In the genomic region with DNA sequence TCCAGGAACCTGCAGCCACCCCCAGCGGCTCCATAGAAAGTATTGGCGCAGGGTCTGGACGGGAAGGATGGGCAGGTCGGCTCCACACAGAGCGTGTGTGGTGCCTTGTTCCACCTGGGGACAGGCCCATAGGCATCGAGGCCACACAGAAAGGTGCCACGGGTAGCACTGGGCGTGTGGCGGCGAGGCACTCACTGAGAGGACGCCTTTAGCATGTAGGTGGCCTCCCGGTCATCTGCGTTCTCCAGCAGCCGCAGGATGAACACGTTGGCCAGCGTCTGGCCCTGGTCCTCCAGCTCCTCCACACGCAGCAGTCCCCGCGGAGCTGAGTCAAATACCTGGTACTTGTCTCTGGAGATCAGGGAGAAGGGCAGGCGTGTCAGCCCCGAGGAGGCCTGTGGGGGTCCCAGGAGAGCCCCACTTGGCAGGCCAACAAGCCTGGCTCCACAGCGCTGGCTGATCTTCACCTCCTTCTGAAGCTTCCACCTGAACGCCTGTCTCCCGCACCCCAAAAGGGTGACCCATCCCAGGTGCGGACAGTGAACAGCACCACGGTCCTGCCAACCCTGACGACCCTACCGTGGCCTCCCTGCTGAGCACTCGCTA, we compare ENCODE assay signal across 20 cellular contexts. TPM values are rescaled to one million over a fixed set of nuclear protein-coding genes. Genes with fewer than 3 reads are reported as not detected.
"Had no signal": no experiment of that assay in that cellular context is flagged by ENCODE, and none has a peak within 500 bp of the region (broad histone marks: within the 10 kb centered on the region; RNA-seq: fewer than 3 reads in every experiment).

No MANE protein-coding gene starts in this region.

- H3K79me2 ChIP-seq: hepatocyte had no signal

- H3K4me1 ChIP-seq: foreskin keratinocyte had no signal

- ATAC-seq: activated CD4-positive, CD25-positive, alpha-beta regulatory T cell treated with anti-CD3 and anti-CD28 coated beads, Interleukin-2, amount 50 U/mL, for 24 hours; activated CD8-positive, alpha-beta memory T cell treated with anti-CD3 and anti-CD28 coated beads, Interleukin-2, amount 10 ng/mL, durations not matched to agents 7 days and 5 days; activated CD8-positive, alpha-beta T cell treated with anti-CD3 and anti-CD28 coated beads for 36 hours; activated naive CD4-positive, alpha-beta T cell treated with anti-CD3 and anti-CD28 coated beads, Interleukin-2, amount 50 U/mL, for 72 hours; foreskin keratinocyte; mucosa of descending colon had no signal

- H3K27ac ChIP-seq: foreskin keratinocyte, hepatocyte, thoracic aorta, VCaP had no signal

- H3K9ac ChIP-seq: SK-N-SH had no signal

- DNase-seq: activated CD4-positive, alpha-beta T cell treated with anti-CD3 and anti-CD28 coated beads, Interleukin-2, amount 10 ng/mL, durations not matched to agents 7 days and 5 days; activated CD8-positive, alpha-beta memory T cell treated with anti-CD3 and anti-CD28 coated beads, Interleukin-2, amount 10 ng/mL, durations not matched to agents 7 days and 5 days; activated CD8-positive, alpha-beta T cell treated with anti-CD3 and anti-CD28 coated beads for 36 hours; activated T-cell treated with anti-CD3 and anti-CD28 coated beads for 4 hours; effector CD8-positive, alpha-beta T cell; foreskin keratinocyte; immature natural killer cell; kidney glomerular epithelial cell; mesenchymal stem cell; mucosa of descending colon; retina; stimulated activated CD4-positive, alpha-beta T cell treated with anti-CD3 and anti-CD28 coated beads, Interleukin-4, amount 100 ng/mL, for 1 hour; stimulated activated naive CD4-positive, alpha-beta T cell had no signal

- H3K36me3 ChIP-seq: thoracic aorta had no signal

- H3K4me2 ChIP-seq: hepatocyte, SK-N-SH had no signal

- H3K4me3 ChIP-seq: hepatocyte, mucosa of descending colon, thoracic aorta had no signal

- FAIRE-seq: bronchial epithelial cell had no signal

- H3K27me3 ChIP-seq: hepatocyte had no signal

- H3K9me3 ChIP-seq: mucosa of descending colon, SK-N-SH, thoracic aorta had no signal

- H2AFZ ChIP-seq: hepatocyte had no signal

RNA-seq across cellular contexts. Expression of a gene that starts 13.2 kb away (rescaled TPM):
- polyA plus RNA-seq: immature natural killer cell had no signal
